Comparison of ENCODE assay signal across 22 cellular contexts in genomic region chr6:30712441-30712840, GRCh38. TPM values are rescaled to one million over a fixed set of nuclear protein-coding genes. Genes with fewer than 3 reads are reported as not detected.
DNase-seq lines count a peak whose midpoint lies in the region; ATAC-seq and TF ChIP-seq lines count a peak whose summit lies in the region.
"Had no signal": no experiment of that assay in that cellular context is flagged by ENCODE, and none has a peak within 500 bp of the region (broad histone marks: within the 10 kb centered on the region; RNA-seq: fewer than 3 reads in every experiment).

No MANE protein-coding gene starts in this region.

- peaks cover 69% of the 10 kb centered on the region for H3K36me3 Mint-ChIP-seq in T-helper 2 cell treated with Interferon-gamma antibody and Interleukin-4, amounts not matched to agents 5 μg/mL and 100 μg/mL, for 36 hours (ENCODE audit: low read depth)
- peaks cover 97% of the 10 kb centered on the region for H3K36me3 Mint-ChIP-seq in activated T-helper 17 cell treated with anti-CD3 and anti-CD28 coated beads, Interleukin-2, amount 50 U/mL, for 72 hours (ENCODE audit: low read depth)
- H3K36me3 Mint-ChIP-seq in glutamatergic neuron (ENCODE audit: unreplicated experiment): peaks cover 13% of the 10 kb centered on the region

- ATAC-seq in activated T-helper 17 cell treated with anti-CD3 and anti-CD28 coated beads, Interleukin-2, amount 50 U/mL, for 72 hours (replicated peaks): no peak
- ATAC-seq: activated CD4-positive, CD25-positive, alpha-beta regulatory T cell treated with anti-CD3 and anti-CD28 coated beads, Interleukin-2, amount 50 U/mL, for 24 hours; HepG2; left colon had no signal

- no peak for DNase-seq in T-helper 2 cell treated with Interferon-gamma antibody and Interleukin-4, amounts not matched to agents 5 μg/mL and 100 μg/mL, for 36 hours (ENCODE audit: low spot score)
- DNase-seq in T-helper 2 cell: no peak
- DNase-seq in HUDEP-2 (lab: John Stamatoyannopoulos, UW; ENCODE audit: unreplicated experiment in 76 of 76): peak in 56 of 76 experiments; percentile 18 to 88 (median 53)
- DNase-seq in glutamatergic neuron: no peak
- DNase-seq in inferior parietal cortex (ENCODE audit: extremely low spot score): no peak
- no peak for DNase-seq in globus pallidus (ENCODE audit: low spot score)
- DNase-seq in stimulated activated CD8-positive, alpha-beta memory T cell treated with anti-CD3 and anti-CD28 coated beads, Interleukin-4, amount 100 ng/mL, for 48 hours: no peak
- DNase-seq: activated CD8-positive, alpha-beta memory T cell treated with anti-CD3 and anti-CD28 coated beads, Interleukin-2, amount 50 U/mL, for 4 hours; BE2C; dorsolateral prefrontal cortex; H9; left colon; MM.1S; NCI-H82; PC-9; SJCRH30; stimulated activated CD4-positive, alpha-beta T cell treated with anti-CD3 and anti-CD28 coated beads, Interleukin-2, amount 100 ng/mL, for 48 hours had no signal

- peak overlapping the region; percentile 61 for H3K4me3 Mint-ChIP-seq in T-helper 2 cell treated with Interferon-gamma antibody and Interleukin-4, amounts not matched to agents 5 μg/mL and 100 μg/mL, for 36 hours
- H3K4me3 Mint-ChIP-seq in activated T-helper 17 cell treated with anti-CD3 and anti-CD28 coated beads, Interleukin-2, amount 50 U/mL, for 72 hours: no peak overlapping the region
- H3K4me3 Mint-ChIP-seq in glutamatergic neuron (ENCODE audit: unreplicated experiment): no peak overlapping the region
- H3K4me3 Mint-ChIP-seq: activated naive CD8-positive, alpha-beta T cell; H9; nephron had no signal

- H3K27ac Mint-ChIP-seq in T-helper 2 cell treated with Interferon-gamma antibody and Interleukin-4, amounts not matched to agents 5 μg/mL and 100 μg/mL, for 36 hours: peak overlapping the region; percentile 80
- H3K27ac Mint-ChIP-seq in activated T-helper 17 cell treated with anti-CD3 and anti-CD28 coated beads, Interleukin-2, amount 50 U/mL, for 72 hours: peak overlapping the region; percentile 60
- H3K27ac Mint-ChIP-seq in glutamatergic neuron (ENCODE audit: unreplicated experiment): peak overlapping the region; percentile 53
- H3K27ac Mint-ChIP-seq: activated naive CD8-positive, alpha-beta T cell; nephron had no signal

- no peaks in the 10 kb centered on the region for H3K9me3 Mint-ChIP-seq in T-helper 2 cell treated with Interferon-gamma antibody and Interleukin-4, amounts not matched to agents 5 μg/mL and 100 μg/mL, for 36 hours
- H3K9me3 Mint-ChIP-seq in activated T-helper 17 cell treated with anti-CD3 and anti-CD28 coated beads, Interleukin-2, amount 50 U/mL, for 72 hours: no peaks in the 10 kb centered on the region
- H3K9me3 Mint-ChIP-seq in glutamatergic neuron (ENCODE audit: unreplicated experiment): peaks cover 3% of the 10 kb centered on the region
- H3K9me3 Mint-ChIP-seq: H9, nephron had no signal

- no peaks in the 10 kb centered on the region for H3K27me3 Mint-ChIP-seq in T-helper 2 cell treated with Interferon-gamma antibody and Interleukin-4, amounts not matched to agents 5 μg/mL and 100 μg/mL, for 36 hours (ENCODE audit: low read depth)
- H3K27me3 Mint-ChIP-seq in activated T-helper 17 cell treated with anti-CD3 and anti-CD28 coated beads, Interleukin-2, amount 50 U/mL, for 72 hours: no peaks in the 10 kb centered on the region
- peaks cover 13% of the 10 kb centered on the region for H3K27me3 Mint-ChIP-seq in glutamatergic neuron (ENCODE audit: unreplicated experiment)
- H3K27me3 Mint-ChIP-seq: activated naive CD8-positive, alpha-beta T cell had no signal

- H3K4me1 Mint-ChIP-seq in T-helper 2 cell treated with Interferon-gamma antibody and Interleukin-4, amounts not matched to agents 5 μg/mL and 100 μg/mL, for 36 hours (ENCODE audit: low read depth): peaks cover 49% of the 10 kb centered on the region
- peaks cover 31% of the 10 kb centered on the region for H3K4me1 Mint-ChIP-seq in activated T-helper 17 cell treated with anti-CD3 and anti-CD28 coated beads, Interleukin-2, amount 50 U/mL, for 72 hours
- H3K4me1 Mint-ChIP-seq in glutamatergic neuron (ENCODE audit: low read depth, unreplicated experiment): peaks cover 6% of the 10 kb centered on the region

- no peak for TF ChIP-seq CTCF in glutamatergic neuron (IDR thresholded peaks at IDR 0.05; ENCODE audit: partially characterized antibody, unreplicated experiment)

RNA-seq across cellular contexts. Expression of gene MDC1, which starts 4.6 kb away (rescaled TPM):
- 10 to 100 TPM; 57.4 to 82.1 TPM for total RNA-seq in activated T-helper 17 cell treated with anti-CD3 and anti-CD28 coated beads, Interleukin-2, amount 50 U/mL, for 72 hours
- total RNA-seq in glutamatergic neuron (ENCODE audit: unreplicated experiment): 50.4 TPM

RNA-seq across cellular contexts. Expression of gene TUBB, which starts 7.7 kb away (rescaled TPM):
- total RNA-seq in activated T-helper 17 cell treated with anti-CD3 and anti-CD28 coated beads, Interleukin-2, amount 50 U/mL, for 72 hours: 1,000 to 10,000 TPM; 1,139 to 1,437 TPM
- total RNA-seq in glutamatergic neuron (ENCODE audit: unreplicated experiment): 2,264 TPM

RNA-seq across cellular contexts. Expression of gene NRM, which starts 21.7 kb away (rescaled TPM):
- 10 to 100 TPM; 26.0 to 36.9 TPM for total RNA-seq in activated T-helper 17 cell treated with anti-CD3 and anti-CD28 coated beads, Interleukin-2, amount 50 U/mL, for 72 hours
- 52.2 TPM for total RNA-seq in glutamatergic neuron (ENCODE audit: unreplicated experiment)

RNA-seq across cellular contexts. Expression of gene PPP1R18, which starts 26.0 kb away (rescaled TPM):
- total RNA-seq in activated T-helper 17 cell treated with anti-CD3 and anti-CD28 coated beads, Interleukin-2, amount 50 U/mL, for 72 hours: 100 to 1,000 TPM; 190 to 238 TPM
- 175 TPM for total RNA-seq in glutamatergic neuron (ENCODE audit: unreplicated experiment)

RNA-seq across cellular contexts. Expression of gene FLOT1, which starts 30.0 kb away (rescaled TPM):
- 100 to 1,000 TPM; 152 to 161 TPM for total RNA-seq in activated T-helper 17 cell treated with anti-CD3 and anti-CD28 coated beads, Interleukin-2, amount 50 U/mL, for 72 hours
- total RNA-seq in glutamatergic neuron (ENCODE audit: unreplicated experiment): 191 TPM

Comparison
In these comparisons a context has a peak if more than half of its experiments do, and no peak if none do; other contexts are left out.
1. DNase-seq: peak in HUDEP-2 (56 of 76); none in T-helper 2 cell treated with Interferon-gamma antibody and Interleukin-4, amounts not matched to agents 5 μg/mL and 100 μg/mL, for 36 hours (single experiment), T-helper 2 cell (0 of 5), glutamatergic neuron (single experiment), inferior parietal cortex (single experiment), globus pallidus (single experiment) and stimulated activated CD8-positive, alpha-beta memory T cell treated with anti-CD3 and anti-CD28 coated beads, Interleukin-4, amount 100 ng/mL, for 48 hours (single experiment).
2. Peak in every context shown above with its lines, with median percentiles within 50 percentile points of each other: H3K27ac Mint-ChIP-seq.